ENCODE assay signal across 25 cellular contexts in genomic region chr2:111712361-111712760, GRCh38.
"Had no signal": no experiment of that assay in that cellular context is flagged by ENCODE, and none has a peak within 500 bp of the region (broad histone marks: within the 10 kb centered on the region; RNA-seq: fewer than 3 reads in every experiment).

No MANE protein-coding gene starts in this region.

- DNase-seq: activated CD4-positive, alpha-beta memory T cell treated with anti-CD3 and anti-CD28 coated beads, Interleukin-2, amount 10 ng/mL, durations not matched to agents 7 days and 5 days; activated CD4-positive, alpha-beta T cell treated with anti-CD3 and anti-CD28 coated beads for 1 hour; activated CD4-positive, alpha-beta T cell treated with anti-CD3 and anti-CD28 coated beads for 4 hours; activated CD4-positive, alpha-beta T cell treated with anti-CD3 and anti-CD28 coated beads, Interleukin-2, amount 10 ng/mL, durations not matched to agents 7 days and 5 days; activated CD4-positive, alpha-beta T cell treated with anti-CD3 and anti-CD28 coated beads, Interleukin-2, amount 50 U/mL, for 4 hours; activated gamma-delta T cell; activated naive CD4-positive, alpha-beta T cell treated with anti-CD3 and anti-CD28 coated beads, Interleukin-2, amount 50 U/mL, for 16 hours; activated naive CD4-positive, alpha-beta T cell treated with Interleukin-2 at 50 U/mL for 16 hours; activated T-cell treated with anti-CD3 and anti-CD28 coated beads, Interleukin-2, amount 50 U/mL, for 72 hours; amygdala; aorta; body of pancreas; caudate nucleus; cortex of kidney; dermis blood vessel endothelial cell; effector CD4-positive, alpha-beta T cell; effector memory CD8-positive, alpha-beta T cell; erythroblast; esophagus squamous epithelium; foreskin melanocyte; heart right ventricle; T-helper 1 cell; T-helper 17 cell; T1000 had no signal

- H3K9me3 ChIP-seq: body of pancreas, esophagus squamous epithelium, gastroesophageal sphincter had no signal

- H3K27ac ChIP-seq: body of pancreas, esophagus squamous epithelium, gastroesophageal sphincter, heart right ventricle had no signal

- H3K36me3 ChIP-seq: esophagus squamous epithelium, gastroesophageal sphincter, heart right ventricle had no signal

- H3K27me3 ChIP-seq: body of pancreas, esophagus squamous epithelium, gastroesophageal sphincter, heart right ventricle had no signal

- ATAC-seq: activated T-cell treated with anti-CD3 and anti-CD28 coated beads, Interleukin-2, amount 50 U/mL, for 72 hours; body of pancreas; effector memory CD8-positive, alpha-beta T cell; gastroesophageal sphincter; heart right ventricle; T-helper 17 cell had no signal

- H3K4me1 ChIP-seq: body of pancreas had no signal

- H3K4me3 ChIP-seq: body of pancreas, esophagus squamous epithelium, gastroesophageal sphincter, heart right ventricle had no signal
